26 cellular contexts compared by ENCODE assay signal in genomic region chr6:10890151-10890550, GRCh38.
"Had no signal": no experiment of that assay in that cellular context is flagged by ENCODE, and none has a peak within 500 bp of the region (broad histone marks: within the 10 kb centered on the region; RNA-seq: fewer than 3 reads in every experiment).

No MANE protein-coding gene starts in this region.

- H3K4me1 ChIP-seq: adrenal gland had no signal

- H3K4me2 ChIP-seq: KMS-11 had no signal

- ATAC-seq: PC-3 had no signal

- H3K4me3 Mint-ChIP-seq: activated CD4-positive, alpha-beta memory T cell treated with anti-CD3 and anti-CD28 coated beads for 36 hours; activated CD4-positive, alpha-beta T cell treated with anti-CD3 and anti-CD28 coated beads, Interleukin-2, amount 10 ng/mL, durations not matched to agents 7 days and 5 days; activated naive CD8-positive, alpha-beta T cell treated with anti-CD3 and anti-CD28 coated beads, Interleukin-2, amount 10 ng/mL, durations not matched to agents 7 days and 5 days; T-helper 17 cell had no signal

- H3K4me3 ChIP-seq: adrenal gland, MG63 had no signal

- H3K9me3 Mint-ChIP-seq: activated CD4-positive, alpha-beta memory T cell treated with anti-CD3 and anti-CD28 coated beads for 36 hours; activated CD4-positive, alpha-beta T cell treated with anti-CD3 and anti-CD28 coated beads, Interleukin-2, amount 10 ng/mL, durations not matched to agents 7 days and 5 days had no signal

- DNase-seq: activated CD4-positive, alpha-beta memory T cell treated with anti-CD3 and anti-CD28 coated beads for 36 hours; activated CD4-positive, alpha-beta T cell treated with anti-CD3 and anti-CD28 coated beads, Interleukin-2, amount 10 ng/mL, durations not matched to agents 7 days and 5 days; activated CD4-positive, CD25-positive, alpha-beta regulatory T cell; activated CD8-positive, alpha-beta memory T cell treated with anti-CD3 and anti-CD28 coated beads for 24 hours; activated naive CD4-positive, alpha-beta T cell treated with anti-CD3 and anti-CD28 coated beads, Interleukin-2, amount 50 U/mL, for 16 hours; activated naive CD8-positive, alpha-beta T cell treated with anti-CD3 and anti-CD28 coated beads, Interleukin-2, amount 10 ng/mL, durations not matched to agents 7 days and 5 days; activated T-cell treated with anti-CD3 and anti-CD28 coated beads for 4 hours; adrenal gland; anterior cingulate cortex; cerebellar nuclear complex; MG63; NCI-H1092; NCI-H1417; NCI-H1930; NCI-H2171; NCI-H226; NCI-H526; NCI-H774; PC-3; SHP77; T-helper 17 cell; T-helper 9 cell had no signal

- H3K27ac ChIP-seq: adrenal gland, KMS-11, VCaP had no signal

- H3K27ac Mint-ChIP-seq: activated CD4-positive, alpha-beta memory T cell treated with anti-CD3 and anti-CD28 coated beads for 36 hours; activated CD4-positive, alpha-beta T cell treated with anti-CD3 and anti-CD28 coated beads, Interleukin-2, amount 10 ng/mL, durations not matched to agents 7 days and 5 days; activated naive CD8-positive, alpha-beta T cell treated with anti-CD3 and anti-CD28 coated beads, Interleukin-2, amount 10 ng/mL, durations not matched to agents 7 days and 5 days; T-helper 17 cell had no signal

- H3K27me3 ChIP-seq: MG63 had no signal

- H3K9me3 ChIP-seq: adrenal gland had no signal

- H3K9ac ChIP-seq: KMS-11 had no signal

- H3K36me3 ChIP-seq: adrenal gland, MG63 had no signal

- FAIRE-seq: colon, RCC 7860 had no signal

- H3K36me3 Mint-ChIP-seq: activated CD4-positive, alpha-beta memory T cell treated with anti-CD3 and anti-CD28 coated beads for 36 hours; activated naive CD8-positive, alpha-beta T cell treated with anti-CD3 and anti-CD28 coated beads, Interleukin-2, amount 10 ng/mL, durations not matched to agents 7 days and 5 days had no signal
